Comparison of ENCODE assay signal across 8 cellular contexts in the genomic region with DNA sequence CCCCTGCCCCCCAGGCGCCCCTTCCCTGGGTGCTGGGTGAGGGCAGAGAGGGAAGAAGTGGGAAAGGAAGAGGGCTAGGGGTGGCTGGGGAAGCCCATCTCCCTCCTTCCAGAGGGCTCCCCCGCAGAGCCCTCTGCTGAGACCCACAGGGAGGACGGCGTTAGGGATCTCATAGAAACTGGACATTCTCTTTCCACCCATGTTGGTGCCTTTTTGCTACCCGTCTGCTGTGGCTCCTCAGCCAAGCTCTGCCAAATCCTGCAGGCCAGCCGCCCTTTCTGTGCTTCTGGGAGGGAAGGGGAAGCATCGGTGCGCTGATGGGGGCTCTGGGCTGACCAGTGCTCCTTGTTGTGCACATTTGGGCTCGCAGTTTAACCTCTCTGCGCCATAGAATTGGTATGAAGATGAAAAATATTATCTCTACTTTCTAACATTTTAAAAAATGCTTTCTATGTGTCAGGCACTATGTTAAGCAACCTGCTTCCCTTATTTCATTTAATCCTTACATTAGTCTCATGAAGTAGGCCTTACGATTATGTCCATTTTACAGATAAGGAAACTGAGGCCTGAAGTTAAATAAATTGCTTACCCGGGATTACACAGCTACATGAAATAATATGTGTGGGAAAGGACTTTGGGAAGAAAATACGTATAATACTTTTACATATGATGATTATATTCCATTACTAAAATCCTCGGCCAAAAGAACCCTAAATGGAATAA. TPM values are rescaled to one million over a fixed set of nuclear protein-coding genes. Genes with fewer than 3 reads are reported as not detected.
DNase-seq lines count a peak whose midpoint lies in the region; ATAC-seq lines count a peak whose summit lies in the region.

No MANE protein-coding gene starts in this region.

- H3K36me3 Mint-ChIP-seq in activated T-helper 17 cell treated with anti-CD3 and anti-CD28 coated beads, Interleukin-2, amount 50 U/mL, for 72 hours (ENCODE audit: low read depth), result no peaks in the 10 kb centered on the region

- H3K27ac Mint-ChIP-seq in activated T-helper 17 cell treated with anti-CD3 and anti-CD28 coated beads, Interleukin-2, amount 50 U/mL, for 72 hours, result peak overlapping the region; percentile 76

- DNase-seq in stimulated activated naive CD8-positive, alpha-beta T cell treated with anti-CD3 and anti-CD28 coated beads, Interleukin-15, Interleukin-2, amounts not matched to agents 100 U/mL and 50 U/mL, for 24 hours, result no peak
- no peak for DNase-seq in T1000 (lab: John Stamatoyannopoulos, UW)
- DNase-seq in dermis blood vessel endothelial cell, result no peak

- H3K4me1 ChIP-seq in HUES6 (ENCODE audit: control insufficient read depth, insufficient read depth, low read length), result peaks cover 25% of the 10 kb centered on the region

- H3K36me3 ChIP-seq in HUES6 (ENCODE audit: control insufficient read depth, insufficient read depth, low read length), result no peaks in the 10 kb centered on the region

- H3K27me3 ChIP-seq in HUES6 (ENCODE audit: control insufficient read depth, insufficient read depth, low read length), result peaks cover 14% of the 10 kb centered on the region

- H3K9me3 ChIP-seq in HUES6 (ENCODE audit: control insufficient read depth, insufficient read depth, low read depth, low read length), result no peaks in the 10 kb centered on the region

- H3K4me3 Mint-ChIP-seq in activated T-helper 17 cell treated with anti-CD3 and anti-CD28 coated beads, Interleukin-2, amount 50 U/mL, for 72 hours, result peak overlapping the region; percentile 82

- H3K4me3 ChIP-seq in HUES6 (ENCODE audit: low read depth, low read length), result peak overlapping the region; percentile 71
- H3K4me3 ChIP-seq in iPS-11a (ENCODE audit: low read depth, low read length), result peak overlapping the region; percentile 60

- H3K9ac ChIP-seq in HUES6 (ENCODE audit: low read length), result peak overlapping the region; percentile 69

- H3K27ac ChIP-seq in HUES6 (ENCODE audit: low read depth, low read length), result no peak overlapping the region

- no peaks in the 10 kb centered on the region for H3K27me3 Mint-ChIP-seq in activated T-helper 17 cell treated with anti-CD3 and anti-CD28 coated beads, Interleukin-2, amount 50 U/mL, for 72 hours

- peaks cover 1% of the 10 kb centered on the region for H3K4me1 Mint-ChIP-seq in activated T-helper 17 cell treated with anti-CD3 and anti-CD28 coated beads, Interleukin-2, amount 50 U/mL, for 72 hours

- H3K9me3 Mint-ChIP-seq in activated T-helper 17 cell treated with anti-CD3 and anti-CD28 coated beads, Interleukin-2, amount 50 U/mL, for 72 hours, result no peaks in the 10 kb centered on the region

- ATAC-seq in activated T-helper 17 cell treated with anti-CD3 and anti-CD28 coated beads, Interleukin-2, amount 50 U/mL, for 72 hours (replicated peaks), result no peak
- peak; percentile 16 for ATAC-seq in stimulated activated naive CD8-positive, alpha-beta T cell treated with anti-CD3 and anti-CD28 coated beads, Interleukin-15, Interleukin-2, amounts not matched to agents 100 U/mL and 50 U/mL, for 24 hours
- no peak for ATAC-seq in HG02973 (IDR thresholded peaks at IDR 0.05; ENCODE audit: unreplicated experiment)
- no peak for ATAC-seq in GM18858 (IDR thresholded peaks at IDR 0.05; ENCODE audit: unreplicated experiment)

RNA-seq across cellular contexts. Expression of a gene that starts 1.0 kb away (rescaled TPM):
- total RNA-seq in activated T-helper 17 cell treated with anti-CD3 and anti-CD28 coated beads, Interleukin-2, amount 50 U/mL, for 72 hours, result 1 to 10 TPM; 6.7 to 8.2 TPM
- 19.2 and 22.1 TPM in 2 replicates for total RNA-seq in dermis blood vessel endothelial cell

RNA-seq across cellular contexts. Expression of a gene that starts 15.3 kb away (rescaled TPM):
- total RNA-seq in activated T-helper 17 cell treated with anti-CD3 and anti-CD28 coated beads, Interleukin-2, amount 50 U/mL, for 72 hours, result 1 to 10 TPM; 1.4 to 8.4 TPM
- 52.0 and 106 TPM in 2 replicates for total RNA-seq in dermis blood vessel endothelial cell

RNA-seq across cellular contexts. Expression of a gene that starts 45.7 kb away (rescaled TPM):
- 100 to 1,000 TPM; 163 to 471 TPM for total RNA-seq in activated T-helper 17 cell treated with anti-CD3 and anti-CD28 coated beads, Interleukin-2, amount 50 U/mL, for 72 hours
- 55.0 and 75.4 TPM in 2 replicates for total RNA-seq in dermis blood vessel endothelial cell

RNA-seq across cellular contexts. Expression of a gene that starts 48.7 kb away (rescaled TPM):
- under 1 TPM in 1 of 2 donors, not detected in 1; 0.16 TPM for total RNA-seq in activated T-helper 17 cell treated with anti-CD3 and anti-CD28 coated beads, Interleukin-2, amount 50 U/mL, for 72 hours
- total RNA-seq in dermis blood vessel endothelial cell, result 0.05 TPM in 1 of 2 replicates, not detected in the other
